ENCODE assay signal across 11 cellular contexts in genomic region chr4:5019274-5019673, GRCh38. TPM values are rescaled to one million over a fixed set of nuclear protein-coding genes. Genes with fewer than 3 reads are reported as not detected.
DNase-seq lines count a peak whose midpoint lies in the region; ATAC-seq, FAIRE-seq and TF ChIP-seq lines count a peak whose summit lies in the region.
"Had no signal": no experiment of that assay in that cellular context is flagged by ENCODE, and none has a peak within 500 bp of the region (broad histone marks: within the 10 kb centered on the region; RNA-seq: fewer than 3 reads in every experiment).

A gene with protein sequence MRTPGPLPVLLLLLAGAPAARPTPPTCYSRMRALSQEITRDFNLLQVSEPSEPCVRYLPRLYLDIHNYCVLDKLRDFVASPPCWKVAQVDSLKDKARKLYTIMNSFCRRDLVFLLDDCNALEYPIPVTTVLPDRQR (minus strand): TSS chr4:5019458. CDS start chr4:5019445, 13 bp downstream.

- H4K20me1 ChIP-seq in IMR-90 (ENCODE audit: insufficient read depth, low read length), result no peaks in the 10 kb centered on the region
- no peaks in the 10 kb centered on the region for H4K20me1 ChIP-seq in K562 (replicated peaks; ENCODE audit: control insufficient read depth, insufficient read depth, low read length)

- H3K27me3 ChIP-seq in IMR-90 (ENCODE audit: control insufficient read depth, insufficient read depth, low read length) (peaks cover 18% of the 10 kb centered on the region), K562 (ENCODE audit: control insufficient read depth in 2 of 2, insufficient read depth in 2 of 2, low read length in 2 of 2) (peaks cover 0 to 18% of the 10 kb centered on the region in 2 experiments; a peak in 2 of 5 replicates), iPS-20b (ENCODE audit: insufficient read depth, low read length) (peaks cover 8% of the 10 kb centered on the region; the same call in 1 of the 2 replicates)
- H3K27me3 ChIP-seq: Peyer's patch had no signal

- no peak for TF ChIP-seq CTCF in IMR-90 (conservative IDR thresholded peaks at IDR 0.05; ENCODE audit: low read depth, low read length)
- no peak for TF ChIP-seq CTCF in K562 (IDR thresholded peaks at IDR 0.05 in 2 of 3, conservative IDR thresholded peaks at IDR 0.05 in 1 of 3; ENCODE audit: insufficient read depth in 2 of 3, low read depth in 1 of 3, low read length in 3 of 3)

- no peak within 1 kb of the TSS; the same call in 2 of the 3 replicates for H2BK15ac ChIP-seq in IMR-90 (ENCODE audit: low read depth, low read length)

- H3K36me3 Mint-ChIP-seq in activated CD8-positive, alpha-beta memory T cell treated with anti-CD3 and anti-CD28 coated beads, Interleukin-2, amount 10 ng/mL, durations not matched to agents 7 days and 5 days, result no peaks in the 10 kb centered on the region

- intact Hi-C loops in IMR-90 (cut with micrococcal nuclease) (no loop called here), K562 (cut with micrococcal nuclease) (no loop called here)

- no peak for FAIRE-seq in K562 (lab: Jason Lieb, UNC)

- 2% methylated on average over 13 of the region's 28 CpGs; no CpG with 5 or more reads in 1 of the 2 experiments for WGBS in IMR-90 (ENCODE audit: extremely low coverage in 2 of 2, insufficient read length in 1 of 2), 2 experiments
- WGBS in K562 (ENCODE audit: insufficient coverage, low coverage, missing lambda C conversion rate), result 47% methylated on average over 12 of the region's 28 CpGs

- no peaks in the 10 kb centered on the region for H3K79me1 ChIP-seq in IMR-90 (ENCODE audit: low read depth in 1 of 2, low read length in 2 of 2)

- no peak within 1 kb of the TSS for H3K4me3 Mint-ChIP-seq in activated CD8-positive, alpha-beta memory T cell treated with anti-CD3 and anti-CD28 coated beads, Interleukin-2, amount 10 ng/mL, durations not matched to agents 7 days and 5 days

- H3K4me3 ChIP-seq in IMR-90 (ENCODE audit: insufficient read depth, low read depth, low read length) (peak within 1 kb of the TSS; percentile 30), K562 (no peak within 1 kb of the TSS), iPS-20b (ENCODE audit: low read length) (peak within 1 kb of the TSS; percentile 58)

- in situ Hi-C loops in IMR-90 (cut with MboI; ENCODE audit: low sequenced_read_pairs), result no loop called here
- in situ Hi-C loops in K562 (cut with MboI), result no loop called here

- H3K4me2 ChIP-seq in IMR-90 (ENCODE audit: low read depth, low read length) (peak within 1 kb of the TSS; percentile 55; the same call in 1 of the 2 replicates), K562 (ENCODE audit: insufficient read depth, low read length) (no peak within 1 kb of the TSS)

- H2BK20ac ChIP-seq in IMR-90 (ENCODE audit: low read depth, low read length), result peak within 1 kb of the TSS; percentile 34; the same call in 1 of the 2 replicates

- peak within 1 kb of the TSS; percentile 69; the same call in 1 of the 2 replicates for H2AK5ac ChIP-seq in IMR-90 (ENCODE audit: low read depth, low read length)

- no peak within 1 kb of the TSS for H3K14ac ChIP-seq in IMR-90 (replicated peaks; ENCODE audit: low read depth, low read length)

- no peaks in the 10 kb centered on the region for H3K9me3 Mint-ChIP-seq in activated CD8-positive, alpha-beta memory T cell treated with anti-CD3 and anti-CD28 coated beads, Interleukin-2, amount 10 ng/mL, durations not matched to agents 7 days and 5 days (ENCODE audit: low read depth)

- CTCF ChIA-PET in IMR-90 (lab: Yijun Ruan, JAX), result interaction anchor here (0.6 kb wide), 1 partner anchor 8 kb away, joined by 3 read pairs; no protein-coding TSS in a partner anchor
- CTCF ChIA-PET in K562 (lab: Yijun Ruan, JAX; ENCODE audit: low intra/inter-chr PET ratio), result no interaction called here
- CTCF ChIA-PET in activated CD8-positive, alpha-beta memory T cell treated with anti-CD3 and anti-CD28 coated beads, Interleukin-2, amount 10 ng/mL, durations not matched to agents 7 days and 5 days (lab: Charles Lee), result no interaction called here

- H3K9me1 ChIP-seq in IMR-90 (ENCODE audit: insufficient read depth, low read length) (no peaks in the 10 kb centered on the region), K562 (ENCODE audit: control insufficient read depth, insufficient read depth, low read length) (no peaks in the 10 kb centered on the region)

- H3K9ac ChIP-seq in IMR-90 (ENCODE audit: low read depth, low read length) (peak within 1 kb of the TSS; percentile 30; the same call in 1 of the 2 replicates), K562 (ENCODE audit: insufficient read depth in 1 of 2, low read depth in 2 of 2, low read length in 2 of 2) (peak within 1 kb of the TSS in 1 of 2 experiments; percentile 22; a peak in 1 of 4 replicates), iPS-20b (ENCODE audit: low read depth, low read length) (no peak within 1 kb of the TSS)
- H3K9ac ChIP-seq: parathyroid adenoma had no signal

- H2BK5ac ChIP-seq in IMR-90 (ENCODE audit: low read depth, low read length, poor library complexity, severe bottlenecking), result no peak within 1 kb of the TSS

- H3K4ac ChIP-seq in IMR-90 (ENCODE audit: low read depth, low read length), result peak within 1 kb of the TSS; percentile 62

- H3K27ac Mint-ChIP-seq in activated CD8-positive, alpha-beta memory T cell treated with anti-CD3 and anti-CD28 coated beads, Interleukin-2, amount 10 ng/mL, durations not matched to agents 7 days and 5 days, result no peak within 1 kb of the TSS

- peak within 1 kb of the TSS; percentile 55; the same call in 1 of the 2 replicates for H4K5ac ChIP-seq in IMR-90 (ENCODE audit: low read depth, low read length)

- H3K9me3 ChIP-seq in IMR-90 (ENCODE audit: control insufficient read depth, insufficient read depth, low read length) (peaks cover 12% of the 10 kb centered on the region), K562 (replicated peaks; ENCODE audit: control insufficient read depth, insufficient read depth, low read depth, low read length) (no peaks in the 10 kb centered on the region), iPS-20b (ENCODE audit: insufficient read depth, low read depth, low read length) (no peaks in the 10 kb centered on the region)

- peak within 1 kb of the TSS; percentile 66; the same call in 1 of the 2 replicates for H3K18ac ChIP-seq in IMR-90 (ENCODE audit: low read depth, low read length)

- no peak within 1 kb of the TSS for H2AK9ac ChIP-seq in IMR-90 (replicated peaks; ENCODE audit: low read depth, low read length, poor library complexity)

- no peak within 1 kb of the TSS for H3K27ac ChIP-seq in IMR-90 (ENCODE audit: insufficient read depth, low read length)
- no peak within 1 kb of the TSS for H3K27ac ChIP-seq in K562 (ENCODE audit: extremely low read depth, low read depth, low read length)
- no peak within 1 kb of the TSS for H3K27ac ChIP-seq in iPS-20b (ENCODE audit: low read length)
- H3K27ac ChIP-seq: parathyroid adenoma, Peyer's patch had no signal

- dilution Hi-C loops in IMR-90 (cut with HindIII; ENCODE audit: low sequenced_read_pairs, unreplicated experiment), result no loop called here

- peak; percentile 87 for ATAC-seq in IMR-90 (ENCODE audit: low read depth)
- no peak for ATAC-seq in K562
- peak; percentile 37 for ATAC-seq in stimulated activated naive CD8-positive, alpha-beta T cell treated with anti-CD3 and anti-CD28 coated beads, Interleukin-15, Interleukin-2, amounts not matched to agents 100 U/mL and 50 U/mL, for 24 hours
- no peak for ATAC-seq in activated CD8-positive, alpha-beta memory T cell treated with anti-CD3 and anti-CD28 coated beads, Interleukin-2, amount 10 ng/mL, durations not matched to agents 7 days and 5 days
- ATAC-seq in HG02623 (IDR thresholded peaks at IDR 0.05; ENCODE audit: unreplicated experiment), result no peak

- no peaks in the 10 kb centered on the region for H3K36me3 ChIP-seq in IMR-90 (ENCODE audit: control insufficient read depth, insufficient read depth, low read length)
- no peaks in the 10 kb centered on the region for H3K36me3 ChIP-seq in K562 (ENCODE audit: control insufficient read depth, insufficient read depth, low read length)
- no peaks in the 10 kb centered on the region for H3K36me3 ChIP-seq in iPS-20b (ENCODE audit: insufficient read depth, low read depth, low read length)
- H3K36me3 ChIP-seq: Peyer's patch had no signal

- no peak within 1 kb of the TSS for H3K23ac ChIP-seq in IMR-90 (ENCODE audit: low read depth, low read length)

- no peaks in the 10 kb centered on the region for H3K4me1 Mint-ChIP-seq in activated CD8-positive, alpha-beta memory T cell treated with anti-CD3 and anti-CD28 coated beads, Interleukin-2, amount 10 ng/mL, durations not matched to agents 7 days and 5 days

- H3K79me2 ChIP-seq in K562 (ENCODE audit: control insufficient read depth, insufficient read depth, low read length), result no peaks in the 10 kb centered on the region
- H3K79me2 ChIP-seq: parathyroid adenoma had no signal

- H3K27me3 Mint-ChIP-seq in activated CD8-positive, alpha-beta memory T cell treated with anti-CD3 and anti-CD28 coated beads, Interleukin-2, amount 10 ng/mL, durations not matched to agents 7 days and 5 days, result peaks cover 8% of the 10 kb centered on the region

- TF ChIP-seq POLR2A in IMR-90 (IDR thresholded peaks at IDR 0.05; ENCODE audit: low read depth, low read length) (no peak), K562 (conservative IDR thresholded peaks at IDR 0.05) (no peak)

- H2AFZ ChIP-seq in IMR-90 (replicated peaks; ENCODE audit: low read length, poor library complexity) (peak within 1 kb of the TSS; percentile 85), K562 (ENCODE audit: low read depth, low read length) (peak within 1 kb of the TSS; percentile 59; the same call in 1 of the 2 replicates)
- H2AFZ ChIP-seq: parathyroid adenoma had no signal

- H3K4me1 ChIP-seq in IMR-90 (ENCODE audit: control insufficient read depth, insufficient read depth, low read length) (peaks cover 2% of the 10 kb centered on the region; the same call in 1 of the 2 replicates), K562 (replicated peaks in 1 of 2; ENCODE audit: control insufficient read depth in 2 of 2, insufficient read depth in 2 of 2, low read length in 2 of 2) (peaks cover 2 to 9% of the 10 kb centered on the region in 2 experiments; a peak in 4 of 5 replicates), iPS-20b (ENCODE audit: insufficient read depth, low read length) (peaks cover 5% of the 10 kb centered on the region; the same call in 1 of the 2 replicates)
- H3K4me1 ChIP-seq: parathyroid adenoma, Peyer's patch had no signal

- POLR2A ChIA-PET in IMR-90 (lab: Charles Lee; ENCODE audit: unreplicated experiment) (no interaction called here), K562 (lab: Yijun Ruan, JAX) (no interaction called here)

- peak within 1 kb of the TSS; percentile 47 to 89; a peak in 3 of 4 replicates for H4K8ac ChIP-seq in IMR-90 (ENCODE audit: low read depth in 2 of 2, low read length in 2 of 2)

- no peak within 1 kb of the TSS for H3K56ac ChIP-seq in IMR-90 (ENCODE audit: extremely low read depth, insufficient read depth, low read length)

- H4K91ac ChIP-seq in IMR-90 (ENCODE audit: insufficient read depth, low read depth, low read length), result no peak within 1 kb of the TSS; the same call in 1 of the 2 replicates

- peak within 1 kb of the TSS; percentile 32; the same call in 1 of the 2 replicates for H2BK120ac ChIP-seq in IMR-90 (ENCODE audit: low read depth, low read length)

- TF ChIP-seq RAD21 in IMR-90 (IDR thresholded peaks at IDR 0.05; ENCODE audit: low read length) (no peak), K562 (CRISPR knock-in tag; conservative IDR thresholded peaks at IDR 0.05 in 1 of 2, IDR thresholded peaks at IDR 0.05 in 1 of 2) (no peak)

- BruUV-seq in IMR-90 (replicated peaks; lab: Mats Ljungman, UMichigan) (no TSS peak), K562 (replicated peaks; lab: Mats Ljungman, UMichigan) (no TSS peak)

- DNase-seq in IMR-90 (no peak), K562 (ENCODE audit: extremely low read depth in 1 of 4, low spot score in 3 of 4) (no peak), NCI-H1694 treated with DMSO at 0.1 percent for 48 hours (lab: John Stamatoyannopoulos, UW) (no peak), SHP77 (lab: John Stamatoyannopoulos, UW) (no peak)
- peak; percentile 7 for DNase-seq in stimulated activated naive CD8-positive, alpha-beta T cell treated with anti-CD3 and anti-CD28 coated beads, Interleukin-15, Interleukin-2, amounts not matched to agents 100 U/mL and 50 U/mL, for 24 hours
- no peak for DNase-seq in activated CD8-positive, alpha-beta memory T cell treated with anti-CD3 and anti-CD28 coated beads, Interleukin-2, amount 10 ng/mL, durations not matched to agents 7 days and 5 days
- DNase-seq: activated CD4-positive, alpha-beta T cell treated with anti-CD3 and anti-CD28 coated beads, Interleukin-2, amount 50 U/mL, for 1 hour; Peyer's patch had no signal

- TF ChIP-seq EP300 in K562 (IDR thresholded peaks at IDR 0.05; ENCODE audit: low read length), result no peak

RNA-seq across cellular contexts. Expression of the gene that starts here (rescaled TPM):
- total RNA-seq in IMR-90 (2012; rRNA removed) (1.3 and 1.4 TPM in 2 replicates), K562 (2014; rRNA removed) (not detected in 2 replicates), K562 (2014; rRNA removed; fragmentation: Illumina TruSeq; extraction: Trizol) (not detected in 2 replicates), K562 (2015; rRNA removed; fragmentation: Illumina TruSeq; extraction: Trizol) (not detected in 2 replicates), K562 (2021) (not detected in 2 replicates)
- polyA plus RNA-seq in IMR-90 (2012; rRNA removed) (5.8 and 7.4 TPM in 2 replicates), K562 (2011; rRNA removed) (not detected in 2 replicates), K562 (2014; fragmentation: Illumina TruSeq; extraction: Trizol) (not detected in 2 replicates), K562 (2014; fragmentation: Nextera tagmentation; extraction: Ambion mirVana) (not detected), K562 (2014; rRNA removed) (not detected in 2 replicates)
- polyA plus RNA-seq in IMR-90 (2012; cell fraction: cytosol; rRNA removed), result 2.9 and 20.0 TPM in 2 replicates
- 1.0 and 5.5 TPM in 2 replicates for polyA plus RNA-seq in IMR-90 (2012; cell fraction: nucleus; rRNA removed; ENCODE audit: low replicate concordance)
- total RNA-seq in K562 (2011; cell fraction: chromatin; rRNA removed; ENCODE audit: low replicate concordance), result not detected in 2 replicates
- not detected in 2 replicates for total RNA-seq in K562 (2011; cell fraction: nucleolus; rRNA removed)
- total RNA-seq in K562 (2011; cell fraction: nucleoplasm; rRNA removed), result not detected in 2 replicates
- not detected in 2 replicates for polyA plus RNA-seq in K562 (2011; cell fraction: cytosol; rRNA removed)
- not detected in 2 replicates for polyA plus RNA-seq in K562 (2011; cell fraction: nucleus; rRNA removed)
- polyA plus RNA-seq in K562 (2012), result 0.19 TPM in 1 of 2 replicates, not detected in the other
- not detected in 2 replicates for polyA minus RNA-seq in K562 (2011; rRNA and poly(A)+ RNA removed)
- polyA minus RNA-seq in K562 (2011; cell fraction: cytosol; rRNA and poly(A)+ RNA removed), result not detected in 2 replicates
- polyA minus RNA-seq in K562 (2011; cell fraction: nucleus; rRNA and poly(A)+ RNA removed), result not detected in 2 replicates
- not detected for total RNA-seq in activated CD8-positive, alpha-beta memory T cell treated with anti-CD3 and anti-CD28 coated beads, Interleukin-2, amount 10 ng/mL, durations not matched to agents 7 days and 5 days

Comparison
In these comparisons a context has a peak if more than half of its experiments do, and no peak if none do; other contexts are left out.
1. ATAC-seq: peak in IMR-90 (single experiment) and stimulated activated naive CD8-positive, alpha-beta T cell treated with anti-CD3 and anti-CD28 coated beads, Interleukin-15, Interleukin-2, amounts not matched to agents 100 U/mL and 50 U/mL, for 24 hours (single experiment); none in K562 (single experiment), activated CD8-positive, alpha-beta memory T cell treated with anti-CD3 and anti-CD28 coated beads, Interleukin-2, amount 10 ng/mL, durations not matched to agents 7 days and 5 days (single experiment) and HG02623 (single experiment).